Comparison of ENCODE assay signal across 15 cellular contexts in the genomic region with DNA sequence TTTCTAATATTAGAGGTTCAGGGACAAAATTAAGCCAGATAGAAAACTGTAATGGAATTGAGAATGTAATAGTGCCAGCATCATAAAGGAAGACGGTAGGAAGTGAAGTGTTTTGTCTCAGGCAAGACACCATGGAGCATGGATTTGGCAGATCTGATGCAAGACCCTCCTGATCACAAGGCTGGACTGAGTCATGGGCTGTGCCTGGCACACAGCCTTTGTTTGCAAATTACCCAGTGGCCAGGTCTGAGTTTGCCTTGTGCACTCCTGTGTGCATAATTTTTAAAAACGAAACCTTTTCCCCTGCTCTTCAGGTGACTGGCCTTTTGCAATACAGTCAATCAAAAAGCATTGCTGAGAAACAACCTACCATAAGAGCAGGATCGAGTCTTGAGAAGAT. TPM values are rescaled to one million over a fixed set of nuclear protein-coding genes. Genes with fewer than 3 reads are reported as not detected.
DNase-seq lines count a peak whose midpoint lies in the region; FAIRE-seq and TF ChIP-seq lines count a peak whose summit lies in the region.
"Had no signal": no experiment of that assay in that cellular context is flagged by ENCODE, and none has a peak within 500 bp of the region (broad histone marks: within the 10 kb centered on the region; RNA-seq: fewer than 3 reads in every experiment).

No MANE protein-coding gene starts in this region.

- WGBS in GM23248 (ENCODE audit: low coverage in 1 of 2, low lambda C conversion rate in 2 of 2, missing lambda C conversion rate in 2 of 2), 2 experiments: 32 to 38% methylated on average over 3 of the region's 3 CpGs

- H4K20me1 ChIP-seq in GM23248 (ENCODE audit: insufficient read depth) (no peaks in the 10 kb centered on the region), osteoblast (ENCODE audit: insufficient read depth, low read length) (no peaks in the 10 kb centered on the region)

- H3K4me2 ChIP-seq in GM23248 (ENCODE audit: unreplicated experiment) (no peak overlapping the region), osteoblast (ENCODE audit: insufficient read depth, low read length) (no peak overlapping the region)

- H3K9me2 ChIP-seq in GM23248 (ENCODE audit: insufficient read depth): no peaks in the 10 kb centered on the region

- peak; percentile 20 for DNase-seq in GM23248
- DNase-seq in RCC 7860 (ENCODE audit: low spot score): peak; percentile 49
- peak; percentile 46 for DNase-seq in fibroblast of mammary gland (ENCODE audit: low read depth)
- DNase-seq in osteoblast (ENCODE audit: insufficient read length, low spot score, missing footprints): no peak
- no peak for DNase-seq in GM10266 (ENCODE audit: extremely low spot score)
- DNase-seq in stimulated activated CD4-positive, alpha-beta T cell treated with anti-CD3 and anti-CD28 coated beads, Interleukin-2, amount 100 ng/mL, for 48 hours: no peak
- DNase-seq in NCI-H1694 (lab: John Stamatoyannopoulos, UW): no peak
- no peak for DNase-seq in uterus
- DNase-seq: activated T-cell treated with anti-CD3 and anti-CD28 coated beads, Interleukin-2, amount 50 U/mL, for 4 hours; anterior cingulate cortex; CD4-positive, CD25-positive, alpha-beta regulatory T cell; effector CD4-positive, alpha-beta T cell; hippocampal formation; NCI-H187; stimulated activated naive CD4-positive, alpha-beta T cell had no signal

- FAIRE-seq in RCC 7860 (lab: Jason Lieb, UNC): peak; percentile 16

- H3K4me1 ChIP-seq in GM23248 (ENCODE audit: insufficient read depth) (no peaks in the 10 kb centered on the region), osteoblast (ENCODE audit: insufficient read depth, low read length) (peaks cover 4% of the 10 kb centered on the region), uterus (no peaks in the 10 kb centered on the region)

- in situ Hi-C loops in GM23248 (cut with MboI): no loop called here

- H3K79me2 ChIP-seq in GM23248 (ENCODE audit: insufficient read depth) (no peaks in the 10 kb centered on the region), osteoblast (ENCODE audit: insufficient read depth, low read length) (no peaks in the 10 kb centered on the region)

- H3K4me3 ChIP-seq in GM23248 (no peak overlapping the region), fibroblast of mammary gland (ENCODE audit: control insufficient read depth, low read depth, low read length) (no peak overlapping the region), osteoblast (ENCODE audit: insufficient read depth, low read length) (no peak overlapping the region), uterus (no peak overlapping the region)

- TF ChIP-seq POLR2A in uterus (IDR thresholded peaks at IDR 0.05): no peak

- TF ChIP-seq CTCF in fibroblast of mammary gland (conservative IDR thresholded peaks at IDR 0.05; ENCODE audit: control insufficient read depth, insufficient read depth, low read depth, low read length) (no peak), osteoblast (IDR thresholded peaks at IDR 0.05; ENCODE audit: extremely low read depth, low read depth, low read length) (no peak), GM10266 (IDR thresholded peaks at IDR 0.05; ENCODE audit: control insufficient read depth, insufficient read depth, low read depth, missing control alignments) (no peak), uterus (IDR thresholded peaks at IDR 0.05) (no peak)

- no peaks in the 10 kb centered on the region for H3F3A ChIP-seq in GM23248 (ENCODE audit: insufficient read depth)

- no peaks in the 10 kb centered on the region for H3K9me3 ChIP-seq in GM23248 (ENCODE audit: low read depth)
- H3K9me3 ChIP-seq in osteoblast (ENCODE audit: low read depth, low read length): no peaks in the 10 kb centered on the region
- H3K9me3 ChIP-seq in uterus: no peaks in the 10 kb centered on the region

- H3K36me3 ChIP-seq in GM23248 (ENCODE audit: low read depth) (no peaks in the 10 kb centered on the region), osteoblast (ENCODE audit: insufficient read depth, low read length) (no peaks in the 10 kb centered on the region), uterus (no peaks in the 10 kb centered on the region)

- no peak overlapping the region for H3K9ac ChIP-seq in GM23248

- intact Hi-C loops in uterus (cut with DNase I; ENCODE audit: low total_unique reads): no loop called here

- H3K27ac ChIP-seq in GM23248 (no peak overlapping the region), osteoblast (ENCODE audit: low read depth, low read length) (no peak overlapping the region), uterus (no peak overlapping the region)

- H3K27me3 ChIP-seq in GM23248 (replicated peaks; ENCODE audit: insufficient read depth) (no peaks in the 10 kb centered on the region), osteoblast (ENCODE audit: insufficient read depth, low read length) (no peaks in the 10 kb centered on the region), uterus (no peaks in the 10 kb centered on the region)

- H2AFZ ChIP-seq in GM23248 (no peak overlapping the region), osteoblast (ENCODE audit: low read length) (peak overlapping the region; percentile 6)

RNA-seq across cellular contexts. Expression of a gene that starts 2.0 kb away (rescaled TPM):
- total RNA-seq in GM23248 (2014; rRNA removed; shearing (Covaris generic)): not detected in 2 replicates
- polyA plus RNA-seq in GM23248 (2016; fragmentation: Nextera tagmentation; extraction: Ambion mirVana): not detected in 2 replicates
- total RNA-seq in osteoblast (not detected in 2 replicates), uterus (under 1 TPM in 1 of 4 donors, not detected in 3; 0.28 TPM)
- total RNA-seq: activated T-cell treated with anti-CD3 and anti-CD28 coated beads, Interleukin-2, amount 50 U/mL, for 4 hours; CD4-positive, CD25-positive, alpha-beta regulatory T cell had no signal
- polyA plus RNA-seq: CD4-positive, CD25-positive, alpha-beta regulatory T cell had no signal

Comparison
In these comparisons a context has a peak if more than half of its experiments do, and no peak if none do; other contexts are left out.
1. DNase-seq: peak in GM23248 (single experiment), RCC 7860 (single experiment) and fibroblast of mammary gland (single experiment); none in osteoblast (single experiment), GM10266 (single experiment), stimulated activated CD4-positive, alpha-beta T cell treated with anti-CD3 and anti-CD28 coated beads, Interleukin-2, amount 100 ng/mL, for 48 hours (0 of 2), NCI-H1694 (single experiment) and uterus (0 of 2).